19 cellular contexts compared by ENCODE assay signal in the genomic region with DNA sequence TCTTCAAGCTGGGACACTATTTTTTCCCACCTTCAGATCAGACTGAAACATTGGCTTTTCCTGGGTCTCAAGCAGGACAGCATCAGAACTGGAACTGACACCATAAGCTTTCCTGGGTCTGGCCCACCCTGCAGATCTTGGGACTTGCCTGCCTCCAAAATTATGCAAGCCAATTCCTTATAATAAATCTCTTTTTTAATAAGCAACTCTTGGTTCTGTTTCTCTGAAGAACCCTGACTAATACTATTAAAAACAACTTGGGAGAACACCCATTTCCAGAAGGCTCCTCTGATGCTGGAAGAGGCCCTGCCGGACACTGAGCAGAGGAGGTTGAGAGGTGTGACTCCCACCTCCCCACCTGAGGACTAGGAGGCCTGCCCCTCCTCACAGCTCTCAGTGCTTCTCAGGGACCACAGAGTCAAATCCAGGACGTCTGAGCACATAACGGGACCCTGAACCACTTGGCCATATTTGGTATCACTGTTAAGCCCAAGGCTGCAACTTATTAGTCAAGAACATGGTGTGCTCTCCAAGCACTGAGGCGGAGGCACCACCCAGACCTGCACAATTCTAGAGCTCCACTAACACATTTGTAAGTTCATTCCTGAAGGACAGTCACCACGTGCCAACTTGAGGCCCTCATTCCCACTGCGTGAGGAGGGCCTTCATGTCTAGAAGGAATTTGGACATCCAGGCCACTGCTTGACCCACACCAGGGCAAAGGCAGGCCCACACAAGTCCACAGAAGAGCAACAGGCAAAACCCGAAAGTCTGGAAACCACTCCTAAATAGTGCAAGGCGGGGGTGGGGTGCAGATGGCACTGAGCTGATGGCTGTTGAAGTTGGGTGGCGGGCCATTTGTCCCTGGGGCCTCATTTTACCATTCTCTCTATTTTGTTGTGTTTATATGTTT. TPM values are rescaled to one million over a fixed set of nuclear protein-coding genes. Genes with fewer than 3 reads are reported as not detected.
DNase-seq lines count a peak whose midpoint lies in the region; ATAC-seq, FAIRE-seq and TF ChIP-seq lines count a peak whose summit lies in the region.
"Had no signal": no experiment of that assay in that cellular context is flagged by ENCODE, and none has a peak within 500 bp of the region (broad histone marks: within the 10 kb centered on the region; RNA-seq: fewer than 3 reads in every experiment).

No MANE protein-coding gene starts in this region.

- no peaks in the 10 kb centered on the region for H3K9me3 ChIP-seq in RWPE2 (ENCODE audit: severe bottlenecking)
- H3K9me3 ChIP-seq in esophagus muscularis mucosa, result no peaks in the 10 kb centered on the region
- H3K9me3 ChIP-seq in prostate gland, result no peaks in the 10 kb centered on the region
- H3K9me3 ChIP-seq: A549, BE2C had no signal

- no peak overlapping the region for H3K4me3 ChIP-seq in RWPE2 (ENCODE audit: severe bottlenecking)
- no peak overlapping the region for H3K4me3 ChIP-seq in esophagus muscularis mucosa
- H3K4me3 ChIP-seq in prostate gland, result no peak overlapping the region
- H3K4me3 ChIP-seq: A549, GM12878, GM23338 had no signal

- FAIRE-seq in GM19239 (lab: Jason Lieb, UNC), result no peak
- FAIRE-seq: A549, GM12878, GM18507, HepG2, HTR-8/SVneo had no signal

- ATAC-seq in RWPE2 (ENCODE audit: low read depth) (peak; percentile 25; the same call in 1 of the 3 replicates), HG02623 (IDR thresholded peaks at IDR 0.05; ENCODE audit: unreplicated experiment) (no peak)
- ATAC-seq: A549, GM12878, GM23338, HepG2 had no signal

- 98% methylated on average over 5 of the region's 9 CpGs for whole genome bisulfite sequencing in esophagus muscularis mucosa
- 74% methylated on average over 9 of the region's 9 CpGs for WGBS in prostate gland

- TF ChIP-seq EP300 in esophagus muscularis mucosa (IDR thresholded peaks at IDR 0.05), result no peak

- H3K4me1 ChIP-seq in RWPE2 (ENCODE audit: insufficient read depth, poor library complexity, severe bottlenecking) (no peaks in the 10 kb centered on the region), esophagus muscularis mucosa (peaks cover 0 to 8% (median 0%) of the 10 kb centered on the region in 4 donors), prostate gland (replicated peaks) (no peaks in the 10 kb centered on the region)
- H3K4me1 ChIP-seq: A549, BE2C had no signal

- no peak for TF ChIP-seq POLR2A in esophagus muscularis mucosa (IDR thresholded peaks at IDR 0.05; ENCODE audit: low read depth)
- TF ChIP-seq POLR2A in prostate gland (IDR thresholded peaks at IDR 0.05), result no peak

- intact Hi-C loops in esophagus muscularis mucosa (cut with DNase I) (no loop called here), prostate gland (cut with DNase I) (no loop called here)

- no peak overlapping the region for H3K27ac ChIP-seq in RWPE2 (ENCODE audit: poor library complexity, severe bottlenecking)
- peak overlapping the region in 3 of 4 donors; percentile 2 to 12 (median 9) for H3K27ac ChIP-seq in esophagus muscularis mucosa (replicated peaks in 1 of 4)
- peak overlapping the region; percentile 1 to 16 for H3K27ac ChIP-seq in prostate gland
- H3K27ac ChIP-seq: A549, C4-2B had no signal

- no peaks in the 10 kb centered on the region for H3K36me3 ChIP-seq in RWPE2 (ENCODE audit: low read depth)
- no peaks in the 10 kb centered on the region for H3K36me3 ChIP-seq in esophagus muscularis mucosa
- no peaks in the 10 kb centered on the region for H3K36me3 ChIP-seq in prostate gland

- TF ChIP-seq CTCF in RWPE2 (IDR thresholded peaks at IDR 0.05; ENCODE audit: poor library complexity, severe bottlenecking) (no peak), esophagus muscularis mucosa (IDR thresholded peaks at IDR 0.05) (no peak), prostate gland (IDR thresholded peaks at IDR 0.05) (no peak)

- H3K27me3 ChIP-seq in RWPE2 (ENCODE audit: insufficient read depth, poor library complexity, severe bottlenecking), result no peaks in the 10 kb centered on the region
- peaks cover 0 to 9% (median 0%) of the 10 kb centered on the region in 4 donors for H3K27me3 ChIP-seq in esophagus muscularis mucosa
- H3K27me3 ChIP-seq in prostate gland (replicated peaks; ENCODE audit: insufficient read depth), result no peaks in the 10 kb centered on the region
- H3K27me3 ChIP-seq: BE2C had no signal

- DNase-seq in RWPE2 (ENCODE audit: low spot score) (no peak), esophagus muscularis mucosa (ENCODE audit: extremely low spot score) (peak; percentile 90), prostate gland (ENCODE audit: low spot score) (no peak), GM19239 (ENCODE audit: insufficient read length, low spot score) (no peak), NCI-H226 (no peak), superior temporal gyrus (ENCODE audit: extremely low spot score) (no peak)
- DNase-seq: BE2C; CD4-positive, alpha-beta memory T cell; DMS79; H7 had no signal

RNA-seq across cellular contexts. Expression of a gene that starts 9.5 kb away (rescaled TPM):
- total RNA-seq in esophagus muscularis mucosa, result 1 to 10 TPM; 2.2 to 4.0 (median 3.1) TPM
- total RNA-seq in prostate gland, result under 1 TPM; 0.34 to 0.59 TPM
- total RNA-seq: G401 had no signal
